ENCODE assay signal across 9 cellular contexts in genomic region chr14:93994919-93995682, GRCh38. TPM values are rescaled to one million over a fixed set of nuclear protein-coding genes. Genes with fewer than 3 reads are reported as not detected.
A peak's percentile ranks its signal among the peaks of the same experiment; 100 is the strongest.
DNase-seq lines count a peak whose midpoint lies in the region; ATAC-seq, FAIRE-seq and TF ChIP-seq lines count a peak whose summit lies in the region.
"Had no signal": no experiment of that assay in that cellular context is flagged by ENCODE, and none has a peak within 500 bp of the region (broad histone marks: within the 10 kb centered on the region; RNA-seq: fewer than 3 reads in every experiment).

No MANE protein-coding gene starts in this region.

- H3K36me3 ChIP-seq in stomach smooth muscle (ENCODE audit: control insufficient read depth in 2 of 2, insufficient read depth in 2 of 2, low read length in 2 of 2) (no peaks in the 10 kb centered on the region), Peyer's patch (no peaks in the 10 kb centered on the region)

- peak overlapping the region; percentile 88 for H3K27ac ChIP-seq in stomach smooth muscle (ENCODE audit: low read length)
- H3K27ac ChIP-seq in Peyer's patch = peak overlapping the region in 1 of 4 donors; percentile 73

- H3K27me3 ChIP-seq in stomach smooth muscle (ENCODE audit: control insufficient read depth in 1 of 2, insufficient read depth in 2 of 2, low read length in 2 of 2) (no peaks in the 10 kb centered on the region), Peyer's patch (no peaks in the 10 kb centered on the region)

- FAIRE-seq in GM12891 (lab: Jason Lieb, UNC) = no peak

- TF ChIP-seq POLR2A in Peyer's patch (IDR thresholded peaks at IDR 0.05) (no peak), GM12891 (IDR thresholded peaks at IDR 0.05; ENCODE audit: low read depth, low read length) (no peak)

- peak; percentile 85 for DNase-seq in activated CD4-positive, alpha-beta T cell treated with anti-CD3 and anti-CD28 coated beads for 48 hours
- DNase-seq in activated CD4-positive, alpha-beta T cell treated with anti-CD3 and anti-CD28 coated beads for 1 hour = no peak
- peak; percentile 45 for DNase-seq in activated gamma-delta T cell treated with anti-CD3 and anti-CD28 coated beads, Interleukin-2, amount 50 U/mL, for 16 hours (ENCODE audit: low read depth)
- DNase-seq in iPS-NIHi11 (ENCODE audit: low spot score) = peak; percentile 55
- DNase-seq in Peyer's patch = no peak
- DNase-seq in GM12891 (ENCODE audit: insufficient read length, low spot score) = no peak

- H3K4me3 ChIP-seq in stomach smooth muscle (ENCODE audit: low read length in 2 of 2) (peak overlapping the region in 1 of 2 donors; percentile 47), Peyer's patch (no peak overlapping the region)

- H3K4me1 ChIP-seq in stomach smooth muscle (ENCODE audit: control insufficient read depth, insufficient read depth, low read length) (peaks cover 48% of the 10 kb centered on the region), Peyer's patch (no peaks in the 10 kb centered on the region)

- ATAC-seq in GM19035 (IDR thresholded peaks at IDR 0.05; ENCODE audit: unreplicated experiment) = no peak

- H3K9me3 ChIP-seq in stomach smooth muscle (ENCODE audit: control insufficient read depth in 2 of 2, low read length in 2 of 2) (no peaks in the 10 kb centered on the region), Peyer's patch (no peaks in the 10 kb centered on the region)

- peak overlapping the region; percentile 51 to 59 for H3K9ac ChIP-seq in stomach smooth muscle (ENCODE audit: low read length in 2 of 2)

- no peak for TF ChIP-seq CTCF in Peyer's patch (IDR thresholded peaks at IDR 0.05)

TF ChIP-seq in GM12891, 5 proteins besides CTCF, POLR2A, EP300 and RAD21:
- TF ChIP-seq SPI1 (IDR thresholded peaks at IDR 0.05; ENCODE audit: low read depth, low read length) (no peak), TAF1 (IDR thresholded peaks at IDR 0.05; ENCODE audit: low read depth, low read length) (no peak), POLR2AphosphoS5 (IDR thresholded peaks at IDR 0.05; ENCODE audit: low read depth, low read length) (no peak), PAX5 (IDR thresholded peaks at IDR 0.05; ENCODE audit: insufficient read depth, low read length, severe bottlenecking) (no peak), POU2F2 (IDR thresholded peaks at IDR 0.05; ENCODE audit: low read depth, low read length) (no peak)

RNA-seq across cellular contexts. Expression of gene CCDC197, which starts 2.0 kb away (rescaled TPM):
- total RNA-seq in Peyer's patch = not detected
- polyA plus RNA-seq in GM12891 (2012; ENCODE audit: low read depth, missing spikeins) = 0.06 TPM
- total RNA-seq: lung microvascular endothelial cell had no signal

RNA-seq across cellular contexts. Expression of gene ASB2, which starts 18.7 kb away (rescaled TPM):
- total RNA-seq in Peyer's patch = 10 to 100 TPM in 1 of 4 donors, 1 to 10 TPM in 3; 3.2 to 32.2 (median 5.4) TPM
- polyA plus RNA-seq in GM12891 (2012; ENCODE audit: low read depth, missing spikeins) = 32.9 TPM
- total RNA-seq: lung microvascular endothelial cell had no signal

RNA-seq across cellular contexts. Expression of gene OTUB2, which starts 31.0 kb away (rescaled TPM):
- 1 to 10 TPM in 3 of 4 donors, not detected in 1; 3.4 to 4.9 (median 3.6) TPM for total RNA-seq in Peyer's patch
- polyA plus RNA-seq in GM12891 (2012; ENCODE audit: low read depth, missing spikeins) = 0.28 TPM

Comparison
In these comparisons a context has a peak if more than half of its experiments do, and no peak if none do; other contexts are left out.
1. DNase-seq: peak in activated CD4-positive, alpha-beta T cell treated with anti-CD3 and anti-CD28 coated beads for 48 hours (single experiment), activated gamma-delta T cell treated with anti-CD3 and anti-CD28 coated beads, Interleukin-2, amount 50 U/mL, for 16 hours (single experiment) and iPS-NIHi11 (single experiment); none in activated CD4-positive, alpha-beta T cell treated with anti-CD3 and anti-CD28 coated beads for 1 hour (single experiment), Peyer's patch (0 of 3) and GM12891 (single experiment).